11 cellular contexts compared by ENCODE assay signal in the genomic region with DNA sequence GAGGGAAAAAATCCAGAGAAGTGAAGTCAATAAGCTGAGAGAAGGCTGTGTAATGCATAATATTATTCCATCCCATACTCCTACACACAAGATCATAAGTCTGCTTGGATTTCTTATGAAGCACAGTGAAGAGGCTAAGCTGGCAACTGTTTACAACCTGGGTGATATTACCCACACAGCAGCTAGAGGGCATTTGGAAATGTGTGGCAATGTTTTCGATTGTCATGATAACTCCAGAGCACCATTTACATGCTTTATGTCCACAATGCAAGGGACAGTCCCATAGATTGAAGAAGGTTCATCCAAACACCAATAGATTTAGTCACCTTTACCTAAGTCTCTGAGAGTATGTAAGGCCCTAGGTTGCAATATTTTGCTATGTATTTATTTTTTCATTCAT.
A peak's percentile ranks its signal among the peaks of the same experiment; 100 is the strongest.
DNase-seq lines count a peak whose midpoint lies in the region; TF ChIP-seq lines count a peak whose summit lies in the region.
"Had no signal": no experiment of that assay in that cellular context is flagged by ENCODE, and none has a peak within 500 bp of the region (broad histone marks: within the 10 kb centered on the region; RNA-seq: fewer than 3 reads in every experiment).

No MANE protein-coding gene starts in this region.

- H2AFZ ChIP-seq in Loucy (ENCODE audit: low read length) = no peak overlapping the region

- H3K79me2 ChIP-seq in Loucy (ENCODE audit: insufficient read depth, low read length) = no peaks in the 10 kb centered on the region

- H3K4me1 ChIP-seq in Loucy (ENCODE audit: insufficient read depth, low read length, poor library complexity, severe bottlenecking) = peaks cover 18% of the 10 kb centered on the region
- H3K4me1 ChIP-seq: Caco-2 had no signal

- H3K4me2 ChIP-seq in Loucy (ENCODE audit: low read depth, low read length, poor library complexity, severe bottlenecking) = no peak overlapping the region

- no peak overlapping the region for H3K9ac ChIP-seq in Loucy (ENCODE audit: low read depth, low read length, poor library complexity, severe bottlenecking)

- no peaks in the 10 kb centered on the region for H3K9me3 Mint-ChIP-seq in endothelial cell (ENCODE audit: unreplicated experiment)

- peaks cover 13% of the 10 kb centered on the region for H3K4me1 Mint-ChIP-seq in endothelial cell (ENCODE audit: unreplicated experiment)

- peak; percentile 76 for TF ChIP-seq CTCF in Loucy (conservative IDR thresholded peaks at IDR 0.05; ENCODE audit: low read length)
- TF ChIP-seq CTCF in endothelial cell (IDR thresholded peaks at IDR 0.05; ENCODE audit: unreplicated experiment) = peak; percentile 28

- H3K36me3 Mint-ChIP-seq in endothelial cell (ENCODE audit: low read depth, unreplicated experiment) = no peaks in the 10 kb centered on the region

- no peak overlapping the region for H3K4me3 Mint-ChIP-seq in endothelial cell (ENCODE audit: unreplicated experiment)

- H3K36me3 ChIP-seq in Loucy (ENCODE audit: insufficient read depth, low read length) (no peaks in the 10 kb centered on the region), H7 (replicated peaks; ENCODE audit: control insufficient read depth, insufficient read depth, low read length) (no peaks in the 10 kb centered on the region)
- H3K36me3 ChIP-seq: cardiac muscle cell had no signal

- H3K4me3 ChIP-seq in Loucy (ENCODE audit: low read length, poor library complexity, severe bottlenecking) (no peak overlapping the region), H7 (ENCODE audit: insufficient read depth, low read depth, low read length) (no peak overlapping the region)
- H3K4me3 ChIP-seq: cardiac muscle cell had no signal

- no peaks in the 10 kb centered on the region for H3K9me3 ChIP-seq in Loucy (ENCODE audit: insufficient read depth, low read depth, low read length)
- H3K9me3 ChIP-seq: Caco-2 had no signal

- no peaks in the 10 kb centered on the region for H3F3A ChIP-seq in Loucy (ENCODE audit: low read depth)

- H3K27me3 Mint-ChIP-seq in endothelial cell (ENCODE audit: unreplicated experiment) = peaks cover 1% of the 10 kb centered on the region

- no peak overlapping the region for H3K27ac Mint-ChIP-seq in endothelial cell (ENCODE audit: unreplicated experiment)

- H4K20me1 ChIP-seq in Loucy (ENCODE audit: insufficient read depth, low read length, poor library complexity, severe bottlenecking) = no peaks in the 10 kb centered on the region

- DNase-seq in SIG-M5 treated with dmso at 0.1 percent for 504 hours (lab: John Stamatoyannopoulos, UW; ENCODE audit: unreplicated experiment) (peak; percentile 5), SIG-M5 (lab: John Stamatoyannopoulos, UW) (no peak), endothelial cell (ENCODE audit: low spot score) (no peak), superior temporal gyrus (ENCODE audit: extremely low spot score) (peak; percentile 42), H7 (no peak), NCI-H446 treated with DMSO at 0.1 percent for 48 hours (lab: John Stamatoyannopoulos, UW) (no peak)
- DNase-seq in NK-92 treated with Interleukin-12 subunit alpha and Interleukin-12 subunit beta, amount 100 ng/mL, for 24 hours (lab: John Stamatoyannopoulos, UW) = no peak
- DNase-seq: Caco-2; stimulated activated naive CD4-positive, alpha-beta T cell treated with Interleukin-2 at 50 U/mL for 16 hours had no signal

- no peaks in the 10 kb centered on the region for H3K9me2 ChIP-seq in Loucy (replicated peaks; ENCODE audit: low read depth, low read length)

- H3K27me3 ChIP-seq in Loucy (ENCODE audit: insufficient read depth, low read length, poor library complexity, severe bottlenecking) = no peaks in the 10 kb centered on the region
- H3K27me3 ChIP-seq in H7 (ENCODE audit: control insufficient read depth, insufficient read depth, low read length) = no peaks in the 10 kb centered on the region
- H3K27me3 ChIP-seq: cardiac muscle cell had no signal

Comparison
In these comparisons a context has a peak if more than half of its experiments do, and no peak if none do; other contexts are left out.
1. DNase-seq: peak in SIG-M5 treated with dmso at 0.1 percent for 504 hours (single experiment) and superior temporal gyrus (single experiment); none in SIG-M5 (single experiment), endothelial cell (single experiment), NK-92 treated with Interleukin-12 subunit alpha and Interleukin-12 subunit beta, amount 100 ng/mL, for 24 hours (single experiment), H7 (single experiment) and NCI-H446 treated with DMSO at 0.1 percent for 48 hours (single experiment).